Comparison of ENCODE assay signal across 2 cellular contexts in genomic region chr12:79983969-79984629, GRCh38.
A peak's percentile ranks its signal among the peaks of the same experiment; 100 is the strongest.
TF ChIP-seq lines count a peak whose summit lies in the region.

No MANE protein-coding gene starts in this region.

TF ChIP-seq in IMR-90, 13 proteins besides CTCF, POLR2A, EP300 and RAD21:
- no peak for TF ChIP-seq NFE2L2 (IDR thresholded peaks at IDR 0.05; ENCODE audit: low read depth, low read length)
- TF ChIP-seq USF2 (IDR thresholded peaks at IDR 0.05; ENCODE audit: low read depth, low read length): no peak
- no peak for TF ChIP-seq MAZ (IDR thresholded peaks at IDR 0.05; ENCODE audit: borderline replicate concordance, low read depth, low read length)
- no peak for TF ChIP-seq FOS (IDR thresholded peaks at IDR 0.05; ENCODE audit: low read depth, low read length)
- no peak for TF ChIP-seq CEBPB (IDR thresholded peaks at IDR 0.05; ENCODE audit: low read depth, low read length)
- TF ChIP-seq MXI1 (IDR thresholded peaks at IDR 0.05; ENCODE audit: borderline replicate concordance, low read depth, low read length): no peak
- no peak for TF ChIP-seq MAFK (IDR thresholded peaks at IDR 0.05; ENCODE audit: low read depth, low read length)
- no peak for TF ChIP-seq RCOR1 (IDR thresholded peaks at IDR 0.05; ENCODE audit: insufficient replicate concordance, low read length)
- TF ChIP-seq RFX5 (IDR thresholded peaks at IDR 0.05; ENCODE audit: low read depth, low read length): no peak
- TF ChIP-seq BHLHE40 (IDR thresholded peaks at IDR 0.05; ENCODE audit: low read depth, low read length): no peak
- TF ChIP-seq SMC3 (IDR thresholded peaks at IDR 0.05; ENCODE audit: low read depth, low read length): no peak
- TF ChIP-seq CHD1 (IDR thresholded peaks at IDR 0.05; ENCODE audit: low read depth, low read length): no peak
- TF ChIP-seq, protein P1, sequence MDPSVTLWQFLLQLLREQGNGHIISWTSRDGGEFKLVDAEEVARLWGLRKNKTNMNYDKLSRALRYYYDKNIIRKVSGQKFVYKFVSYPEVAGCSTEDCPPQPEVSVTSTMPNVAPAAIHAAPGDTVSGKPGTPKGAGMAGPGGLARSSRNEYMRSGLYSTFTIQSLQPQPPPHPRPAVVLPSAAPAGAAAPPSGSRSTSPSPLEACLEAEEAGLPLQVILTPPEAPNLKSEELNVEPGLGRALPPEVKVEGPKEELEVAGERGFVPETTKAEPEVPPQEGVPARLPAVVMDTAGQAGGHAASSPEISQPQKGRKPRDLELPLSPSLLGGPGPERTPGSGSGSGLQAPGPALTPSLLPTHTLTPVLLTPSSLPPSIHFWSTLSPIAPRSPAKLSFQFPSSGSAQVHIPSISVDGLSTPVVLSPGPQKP (IDR thresholded peaks at IDR 0.05; ENCODE audit: borderline replicate concordance, low read depth, low read length): no peak

TF ChIP-seq in K562, 482 proteins besides CTCF, POLR2A, EP300 and RAD21:
- TF ChIP-seq RCOR1 (IDR thresholded peaks at IDR 0.05; ENCODE audit: borderline replicate concordance in 1 of 2, low read depth in 2 of 2, low read length in 2 of 2) (peak in 1 of 2 experiments; percentile 41; a peak in 1 of 4 replicates), CUX1 (CRISPR knock-in tag; IDR thresholded peaks at IDR 0.05) (no peak)
TF ChIP-seq in K562: peak in this region for 1.
